In the genomic region with DNA sequence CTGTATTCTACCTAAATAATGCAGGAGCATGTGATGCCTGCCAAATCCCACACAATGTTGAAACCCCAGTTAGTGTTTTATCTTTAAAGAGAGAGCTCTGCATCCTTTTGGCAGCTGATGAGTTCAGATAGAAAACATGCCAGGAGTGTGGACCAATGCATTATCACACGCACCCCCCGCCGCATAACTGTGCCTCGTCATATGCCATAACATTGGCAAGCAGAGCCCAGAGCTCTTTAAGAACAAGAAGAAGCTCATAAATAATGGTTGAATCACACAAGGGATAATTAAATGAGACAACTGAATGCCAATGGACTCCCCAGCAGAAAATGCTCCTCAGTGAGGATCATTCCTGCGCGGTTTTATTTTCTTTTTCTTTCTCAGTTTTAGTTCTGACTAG, we compare ENCODE assay signal across 26 cellular contexts. TPM values are rescaled to one million over a fixed set of nuclear protein-coding genes. Genes with fewer than 3 reads are reported as not detected.
"Had no signal": no experiment of that assay in that cellular context is flagged by ENCODE, and none has a peak within 500 bp of the region (broad histone marks: within the 10 kb centered on the region; RNA-seq: fewer than 3 reads in every experiment).

No MANE protein-coding gene starts in this region.

- H3K36me3 ChIP-seq: esophagus muscularis mucosa, neutrophil, spleen had no signal

- H3K4me3 ChIP-seq: esophagus muscularis mucosa, spleen, testis had no signal

- ATAC-seq: activated CD8-positive, alpha-beta T cell treated with anti-CD3 and anti-CD28 coated beads, Interleukin-2, amount 10 ng/mL, durations not matched to agents 7 days and 5 days; natural killer cell treated with Interleukin-12 subunit alpha and Interleukin-12 subunit beta and Interleukin-15 and Interleukin-18, amount 100 ng/mL, for 72 hours; stimulated activated memory B cell treated with anti-CD40 and anti-IgM and Interleukin-4, amounts not matched to agents 10 μg/mL and 1 μg/mL and 100 μg/mL, for 72 hours; T-cell had no signal

- H3K27ac ChIP-seq: esophagus muscularis mucosa, neutrophil, parathyroid adenoma, spleen, testis had no signal

- H3K36me3 Mint-ChIP-seq: mesothelial cell of epicardium; natural killer cell treated with Interleukin-12 subunit alpha and Interleukin-12 subunit beta and Interleukin-15 and Interleukin-18, amount 100 ng/mL, for 72 hours; stimulated activated memory B cell treated with anti-CD40 and anti-IgM and Interleukin-4, amounts not matched to agents 10 μg/mL and 1 μg/mL and 100 μg/mL, for 72 hours; T-cell; type B pancreatic cell had no signal

- H3K4me1 ChIP-seq: esophagus muscularis mucosa, parathyroid adenoma, spleen, testis had no signal

- H3K9me3 Mint-ChIP-seq: activated CD4-positive, alpha-beta T cell treated with anti-CD3 and anti-CD28 coated beads, Interleukin-2, amount 10 ng/mL, durations not matched to agents 24 days and 14 days; activated naive CD4-positive, alpha-beta T cell treated with anti-CD3 and anti-CD28 coated beads for 36 hours; activated T-cell treated with anti-CD3 and anti-CD28 coated beads, Interleukin-2, amount 50 U/mL, for 24 hours; activated T-helper 2 cell treated with anti-CD3 and anti-CD28 coated beads, Interferon-gamma antibody, Interleukin-2, Interleukin-4, amounts not matched to agents 10 μg/mL and 5 μg/mL and 100 μg/mL, durations not matched to agents 14 hours and 24 hours and 36 hours; dendritic cell treated with granulocyte-macrophage colony-stimulating factor and Interleukin-4, amounts not matched to agents 40 ng/mL and 50 ng/mL, for 4 days; mesothelial cell of epicardium; type B pancreatic cell had no signal

- DNase-seq: activated CD4-positive, alpha-beta T cell treated with anti-CD3 and anti-CD28 coated beads, Interleukin-2, amount 10 ng/mL, durations not matched to agents 24 days and 14 days; activated CD8-positive, alpha-beta T cell treated with anti-CD3 and anti-CD28 coated beads, Interleukin-2, amount 10 ng/mL, durations not matched to agents 7 days and 5 days; activated naive CD4-positive, alpha-beta T cell treated with anti-CD3 and anti-CD28 coated beads for 36 hours; activated T-cell treated with anti-CD3 and anti-CD28 coated beads, Interleukin-2, amount 50 U/mL, for 24 hours; aorta; effector memory CD4-positive, alpha-beta T cell; foreskin melanocyte; spleen; stimulated activated CD4-positive, alpha-beta T cell treated with anti-CD3 and anti-CD28 coated beads, Interleukin-4, amount 100 ng/mL, for 4 hours; T-cell; T-helper 9 cell; testis had no signal

- H3K4me1 Mint-ChIP-seq: activated CD4-positive, alpha-beta T cell treated with anti-CD3 and anti-CD28 coated beads, Interleukin-2, amount 10 ng/mL, durations not matched to agents 24 days and 14 days; stimulated activated memory B cell treated with anti-CD40 and anti-IgM and Interleukin-4, amounts not matched to agents 10 μg/mL and 1 μg/mL and 100 μg/mL, for 72 hours; T-cell had no signal

- H3K27ac Mint-ChIP-seq: activated CD4-positive, alpha-beta T cell treated with anti-CD3 and anti-CD28 coated beads, Interleukin-2, amount 10 ng/mL, durations not matched to agents 24 days and 14 days; activated CD8-positive, alpha-beta T cell treated with anti-CD3 and anti-CD28 coated beads, Interleukin-2, amount 10 ng/mL, durations not matched to agents 7 days and 5 days; activated naive CD4-positive, alpha-beta T cell treated with anti-CD3 and anti-CD28 coated beads for 36 hours; activated T-cell treated with anti-CD3 and anti-CD28 coated beads, Interleukin-2, amount 50 U/mL, for 24 hours; activated T-helper 2 cell treated with anti-CD3 and anti-CD28 coated beads, Interferon-gamma antibody, Interleukin-2, Interleukin-4, amounts not matched to agents 10 μg/mL and 5 μg/mL and 100 μg/mL, durations not matched to agents 14 hours and 24 hours and 36 hours; dendritic cell treated with granulocyte-macrophage colony-stimulating factor and Interleukin-4, amounts not matched to agents 40 ng/mL and 50 ng/mL, for 4 days; mesothelial cell of epicardium; natural killer cell treated with Interleukin-12 subunit alpha and Interleukin-12 subunit beta and Interleukin-15 and Interleukin-18, amount 100 ng/mL, for 72 hours; stimulated activated memory B cell treated with anti-CD40 and anti-IgM and Interleukin-4, amounts not matched to agents 10 μg/mL and 1 μg/mL and 100 μg/mL, for 72 hours; T-cell; type B pancreatic cell had no signal

- H3K4me3 Mint-ChIP-seq: activated CD4-positive, alpha-beta T cell treated with anti-CD3 and anti-CD28 coated beads, Interleukin-2, amount 10 ng/mL, durations not matched to agents 24 days and 14 days; activated CD8-positive, alpha-beta T cell treated with anti-CD3 and anti-CD28 coated beads, Interleukin-2, amount 10 ng/mL, durations not matched to agents 7 days and 5 days; activated naive CD4-positive, alpha-beta T cell treated with anti-CD3 and anti-CD28 coated beads for 36 hours; activated T-cell treated with anti-CD3 and anti-CD28 coated beads, Interleukin-2, amount 50 U/mL, for 24 hours; dendritic cell treated with granulocyte-macrophage colony-stimulating factor and Interleukin-4, amounts not matched to agents 40 ng/mL and 50 ng/mL, for 4 days; mesothelial cell of epicardium; natural killer cell treated with Interleukin-12 subunit alpha and Interleukin-12 subunit beta and Interleukin-15 and Interleukin-18, amount 100 ng/mL, for 72 hours; stimulated activated memory B cell treated with anti-CD40 and anti-IgM and Interleukin-4, amounts not matched to agents 10 μg/mL and 1 μg/mL and 100 μg/mL, for 72 hours; T-cell; type B pancreatic cell had no signal

- H2AFZ ChIP-seq: parathyroid adenoma had no signal

- H3K9ac ChIP-seq: parathyroid adenoma had no signal

- FAIRE-seq: bronchial epithelial cell, endothelial cell of umbilical vein, keratinocyte had no signal

- H3K79me2 ChIP-seq: parathyroid adenoma had no signal

- H3K27me3 ChIP-seq: esophagus muscularis mucosa, spleen, testis had no signal

- H3K27me3 Mint-ChIP-seq: activated CD4-positive, alpha-beta T cell treated with anti-CD3 and anti-CD28 coated beads, Interleukin-2, amount 10 ng/mL, durations not matched to agents 24 days and 14 days; activated T-cell treated with anti-CD3 and anti-CD28 coated beads, Interleukin-2, amount 50 U/mL, for 24 hours; stimulated activated memory B cell treated with anti-CD40 and anti-IgM and Interleukin-4, amounts not matched to agents 10 μg/mL and 1 μg/mL and 100 μg/mL, for 72 hours; T-cell; type B pancreatic cell had no signal

- H3K9me3 ChIP-seq: esophagus muscularis mucosa, neutrophil, spleen, testis had no signal

RNA-seq across cellular contexts. Expression of a gene that starts 52.7 kb away (rescaled TPM):
- total RNA-seq: chondrocyte, endothelial cell of umbilical vein, lung microvascular endothelial cell had no signal
- polyA plus RNA-seq: endothelial cell of umbilical vein, keratinocyte had no signal
